ENCODE assay signal across 25 cellular contexts in the genomic region with DNA sequence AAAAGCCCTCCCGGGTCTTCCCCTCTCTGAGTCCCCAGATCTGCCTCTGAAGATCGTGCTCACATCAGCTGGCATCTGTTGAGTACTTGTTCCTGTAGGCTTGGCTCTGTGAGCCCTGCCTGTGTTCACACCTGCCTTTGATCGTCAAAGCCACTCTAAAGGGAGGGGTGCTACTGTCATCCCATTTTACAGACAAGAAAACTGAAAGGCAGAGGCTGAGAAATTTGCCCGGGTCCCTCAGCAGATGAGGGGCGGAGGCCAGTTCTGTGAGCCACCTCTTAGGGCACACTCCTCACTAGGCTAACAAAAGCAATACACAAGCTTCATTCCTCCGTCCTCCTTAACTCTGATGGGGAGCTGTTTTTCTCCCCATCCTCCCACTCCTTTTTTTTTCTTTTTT. TPM values are rescaled to one million over a fixed set of nuclear protein-coding genes. Genes with fewer than 3 reads are reported as not detected.
DNase-seq lines count a peak whose midpoint lies in the region; ATAC-seq, FAIRE-seq and TF ChIP-seq lines count a peak whose summit lies in the region.
"Had no signal": no experiment of that assay in that cellular context is flagged by ENCODE, and none has a peak within 500 bp of the region (broad histone marks: within the 10 kb centered on the region; RNA-seq: fewer than 3 reads in every experiment).

No MANE protein-coding gene starts in this region.

- H2AFZ ChIP-seq in H9 (ENCODE audit: low read length) (no peak overlapping the region), endothelial cell of umbilical vein (ENCODE audit: low read depth, low read length) (no peak overlapping the region)

- H3K9me3 ChIP-seq in H9 (ENCODE audit: control insufficient read depth, low read depth, low read length) (no peaks in the 10 kb centered on the region), SJCRH30 (replicated peaks) (no peaks in the 10 kb centered on the region), endothelial cell of umbilical vein (replicated peaks; ENCODE audit: control insufficient read depth, insufficient read depth, low read length) (no peaks in the 10 kb centered on the region)
- H3K9me3 ChIP-seq: neutrophil, thoracic aorta had no signal

- no peaks in the 10 kb centered on the region for H3K9me1 ChIP-seq in endothelial cell of umbilical vein (replicated peaks; ENCODE audit: control insufficient read depth, extremely low read depth, insufficient read depth, low read length)

- H3K36me3 Mint-ChIP-seq in H9 (ENCODE audit: insufficient read depth in 1 of 3, low read depth in 3 of 3) (no peaks in the 10 kb centered on the region), osteocyte (ENCODE audit: unreplicated experiment) (peaks cover 4% of the 10 kb centered on the region)
- H3K36me3 Mint-ChIP-seq: CD8-positive, alpha-beta memory T cell; stimulated activated naive B cell treated with anti-CD40 and anti-IgM and Interleukin-4, amounts not matched to agents 10 μg/mL and 1 μg/mL and 100 μg/mL, for 72 hours had no signal

- WGBS in H9 (ENCODE audit: extremely low coverage, insufficient read length, low lambda C conversion rate), result no CpG with 5 or more reads among the region's 6 CpGs

- FAIRE-seq in endothelial cell of umbilical vein (lab: Jason Lieb, UNC), result no peak
- FAIRE-seq: small intestine had no signal

- H2BK15ac ChIP-seq in H9 (ENCODE audit: low read depth, low read length), result no peak overlapping the region

- no peak overlapping the region for H2BK12ac ChIP-seq in H9 (ENCODE audit: insufficient read length, low read depth, low read length)

- H2BK20ac ChIP-seq in H9 (ENCODE audit: low read depth, low read length, poor library complexity, severe bottlenecking), result no peak overlapping the region

- H3K79me1 ChIP-seq in H9 (ENCODE audit: insufficient read depth, low read depth, low read length, poor library complexity, severe bottlenecking), result no peaks in the 10 kb centered on the region

- POLR2A ChIA-PET in endothelial cell of umbilical vein (lab: Charles Lee), result interaction anchor here (0.8 kb wide), 1 partner anchor 12 kb away, joined by 4 read pairs; no protein-coding TSS in a partner anchor

- TF ChIP-seq POLR2A in endothelial cell of umbilical vein (IDR thresholded peaks at IDR 0.05; ENCODE audit: low read depth, low read length), result no peak

- H3K9ac ChIP-seq in H9 (ENCODE audit: extremely low read depth, insufficient read length, low read length) (no peak overlapping the region), endothelial cell of umbilical vein (replicated peaks; ENCODE audit: extremely low read depth, insufficient read depth, low read length) (no peak overlapping the region)

- H3K18ac ChIP-seq in H9 (ENCODE audit: insufficient read length, low read depth, low read length), result no peak overlapping the region

- intact Hi-C loops in endothelial cell of umbilical vein (cut with micrococcal nuclease), result no loop called here

- H3K4me3 Mint-ChIP-seq in H9, result 0 out of 5 replicates have a peak overlapping the region, but pooled peaks of 1 of the 2 experiments have one; percentile 7
- peak overlapping the region; percentile 74 for H3K4me3 Mint-ChIP-seq in osteocyte (ENCODE audit: unreplicated experiment)
- H3K4me3 Mint-ChIP-seq: activated naive CD4-positive, alpha-beta T cell treated with anti-CD3 and anti-CD28 coated beads for 36 hours; CD8-positive, alpha-beta memory T cell; HFFc6 had no signal

- TF ChIP-seq CTCF in H9 (conservative IDR thresholded peaks at IDR 0.05), result no peak
- no peak for TF ChIP-seq CTCF in endothelial cell of umbilical vein (IDR thresholded peaks at IDR 0.05; ENCODE audit: extremely low read depth in 1 of 2, insufficient read depth in 1 of 2, low read depth in 1 of 2, low read length in 2 of 2)
- no peak for TF ChIP-seq CTCF in osteocyte (IDR thresholded peaks at IDR 0.05)

- no peak overlapping the region for H3K4ac ChIP-seq in H9 (ENCODE audit: low read depth, low read length)

- ATAC-seq in GM19452 (IDR thresholded peaks at IDR 0.05; ENCODE audit: unreplicated experiment), result no peak

- no peak overlapping the region for H3K56ac ChIP-seq in H9 (ENCODE audit: insufficient read length, low read depth, low read length)

- 0 out of 2 replicates have a peak, but pooled peaks cover 1% of the 10 kb centered on the region for H3K79me2 ChIP-seq in H9 (ENCODE audit: insufficient read depth, low read length)
- no peaks in the 10 kb centered on the region for H3K79me2 ChIP-seq in endothelial cell of umbilical vein (ENCODE audit: control insufficient read depth, insufficient read depth, low read length)

- DNase-seq in H9, result peak; percentile 31
- peak; percentile 44 to 60 for DNase-seq in SJCRH30
- no peak for DNase-seq in endothelial cell of umbilical vein (ENCODE audit: low read depth, low spot score)
- no peak for DNase-seq in osteocyte (ENCODE audit: extremely low spot score, unreplicated experiment)
- DNase-seq in UCSD-AML1 (lab: John Stamatoyannopoulos, UW; ENCODE audit: unreplicated experiment), result no peak
- DNase-seq in midbrain (lab: John Stamatoyannopoulos, UW), result no peak
- DNase-seq: activated naive CD4-positive, alpha-beta T cell treated with anti-CD3 and anti-CD28 coated beads for 36 hours; activated T-cell treated with anti-CD3 and anti-CD28 coated beads, Interleukin-2, amount 50 U/mL, for 1 hour; amniotic stem cell; CD8-positive, alpha-beta memory T cell; cortex of kidney; DMS153; GF-D8; left ventricle myocardium inferior; NCI-H1048; NCI-H2029; NCI-H510A; small intestine; stimulated activated CD4-positive, alpha-beta T cell treated with anti-CD3 and anti-CD28 coated beads, Interleukin-2, amount 100 ng/mL, for 48 hours; stimulated activated naive B cell treated with anti-CD40 and anti-IgM and Interleukin-4, amounts not matched to agents 10 μg/mL and 1 μg/mL and 100 μg/mL, for 72 hours; T-helper 9 cell had no signal

- H3K4me3 ChIP-seq in SJCRH30 (peak overlapping the region; percentile 51), endothelial cell of umbilical vein (replicated peaks in 1 of 3; ENCODE audit: insufficient read depth in 1 of 3, low read depth in 1 of 3, low read length in 3 of 3) (no peak overlapping the region)

- H2BK5ac ChIP-seq in H9 (ENCODE audit: insufficient read length, low read length), result no peak overlapping the region

- H4K20me1 ChIP-seq in H9 (ENCODE audit: control insufficient read depth, insufficient read depth, insufficient read length) (no peaks in the 10 kb centered on the region), endothelial cell of umbilical vein (replicated peaks; ENCODE audit: control insufficient read depth, extremely low read depth, insufficient read depth, low read length) (no peaks in the 10 kb centered on the region)

- H3K14ac ChIP-seq in H9 (ENCODE audit: insufficient read depth, low read length), result no peak overlapping the region

- H3K4me2 ChIP-seq in H9 (ENCODE audit: insufficient read depth, insufficient read length, low read length) (peak overlapping the region; percentile 6), endothelial cell of umbilical vein (ENCODE audit: insufficient read depth, low read length) (no peak overlapping the region)

- H2BK120ac ChIP-seq in H9 (ENCODE audit: low read depth, low read length, poor library complexity, severe bottlenecking), result no peak overlapping the region

- no peaks in the 10 kb centered on the region for H3K36me3 ChIP-seq in SJCRH30
- H3K36me3 ChIP-seq in endothelial cell of umbilical vein (ENCODE audit: control insufficient read depth in 2 of 2, extremely low read depth in 1 of 2, insufficient read depth in 2 of 2, low read length in 2 of 2), result no peaks in the 10 kb centered on the region
- H3K36me3 ChIP-seq: left ventricle myocardium inferior, neutrophil, thoracic aorta had no signal

- H3T11ph ChIP-seq in H9 (ENCODE audit: low read length), result no peak overlapping the region

- no peak overlapping the region for H2AK5ac ChIP-seq in H9 (ENCODE audit: insufficient read length, low read length)

- H3K27ac Mint-ChIP-seq in H9 (peak overlapping the region in 2 of 3 experiments; percentile 69 to 70; a peak in 1 of 7 replicates), osteocyte (ENCODE audit: unreplicated experiment) (no peak overlapping the region)
- H3K27ac Mint-ChIP-seq: activated naive CD4-positive, alpha-beta T cell treated with anti-CD3 and anti-CD28 coated beads for 36 hours; CD8-positive, alpha-beta memory T cell; HFFc6; stimulated activated naive B cell treated with anti-CD40 and anti-IgM and Interleukin-4, amounts not matched to agents 10 μg/mL and 1 μg/mL and 100 μg/mL, for 72 hours had no signal

- H3K23ac ChIP-seq in H9 (ENCODE audit: insufficient read length, low read depth, low read length), result no peak overlapping the region

- peaks cover 12 to 15% of the 10 kb centered on the region in 2 experiments for H3K4me1 Mint-ChIP-seq in H9
- peaks cover 26% of the 10 kb centered on the region for H3K4me1 Mint-ChIP-seq in osteocyte (ENCODE audit: unreplicated experiment)

- no TSS peak for BruUV-seq in endothelial cell of umbilical vein (replicated peaks; lab: Mats Ljungman, UMichigan)

- no peak overlapping the region for H4K5ac ChIP-seq in H9 (ENCODE audit: insufficient read length, low read depth, low read length)

- H4K8ac ChIP-seq in H9 (replicated peaks; ENCODE audit: insufficient read length, low read depth, low read length), result no peak overlapping the region

- H3K4me1 ChIP-seq in H9 (ENCODE audit: insufficient read depth, low read length) (no peaks in the 10 kb centered on the region), SJCRH30 (peaks cover 5% of the 10 kb centered on the region), endothelial cell of umbilical vein (ENCODE audit: control insufficient read depth, extremely low read depth, insufficient read depth, low read length) (no peaks in the 10 kb centered on the region)

- H3K9me3 Mint-ChIP-seq in H9 (no peaks in the 10 kb centered on the region; a peak in 2 of 5 replicates), osteocyte (ENCODE audit: unreplicated experiment) (peaks cover 7% of the 10 kb centered on the region)
- H3K9me3 Mint-ChIP-seq: activated naive CD4-positive, alpha-beta T cell treated with anti-CD3 and anti-CD28 coated beads for 36 hours had no signal

- CTCF ChIA-PET in endothelial cell of umbilical vein (lab: Charles Lee), result interaction anchor here (0.9 to 2.4 kb wide), 8 partner anchors 9 to 441 kb away, joined by 3 to 20 read pairs (median 6); partner anchors contain the start of gene STK32B

- H3K23me2 ChIP-seq in H9 (ENCODE audit: insufficient read length, low read depth, low read length, poor library complexity, severe bottlenecking), result no peaks in the 10 kb centered on the region

- H3K27me3 ChIP-seq in H9 (ENCODE audit: insufficient read depth, low read length), result peaks cover 6% of the 10 kb centered on the region; the same call in 1 of the 2 replicates
- no peaks in the 10 kb centered on the region for H3K27me3 ChIP-seq in SJCRH30
- H3K27me3 ChIP-seq in endothelial cell of umbilical vein (ENCODE audit: control insufficient read depth in 2 of 2, insufficient read depth in 2 of 2, low read length in 2 of 2), result peaks cover 6 to 20% of the 10 kb centered on the region in 2 experiments

- H3K27me3 Mint-ChIP-seq in H9 (ENCODE audit: low read depth) (peaks cover 33% of the 10 kb centered on the region), osteocyte (ENCODE audit: unreplicated experiment) (peaks cover 4% of the 10 kb centered on the region)

- no peak overlapping the region for H4K91ac ChIP-seq in H9 (ENCODE audit: insufficient read length, low read depth, low read length)

- H3K27ac ChIP-seq in H9 (ENCODE audit: insufficient read length, low read depth, low read length) (no peak overlapping the region), SJCRH30 (no peak overlapping the region), endothelial cell of umbilical vein (ENCODE audit: insufficient read depth, low read depth, low read length) (no peak overlapping the region)
- H3K27ac ChIP-seq: left ventricle myocardium inferior, neutrophil, thoracic aorta had no signal

- dilution Hi-C loops in endothelial cell of umbilical vein (cut with MboI; ENCODE audit: extremely low pct_ligation_motif_present, low sequenced_read_pairs), result no loop called here

RNA-seq across cellular contexts. Expression of gene CYTL1, which starts 0.7 kb away (rescaled TPM):
- total RNA-seq in H9 (2021) (1.4 and 1.7 TPM in 2 replicates), endothelial cell of umbilical vein (4.0 and 29.8 TPM in 2 replicates), osteocyte (82.4 and 86.8 TPM in 2 replicates)
- 6.6 and 8.1 TPM in 2 replicates for total RNA-seq in SJCRH30 (2014; rRNA removed; shearing (Covaris generic))
- 36.8 and 38.0 TPM in 2 replicates for polyA plus RNA-seq in endothelial cell of umbilical vein
- 45.3 and 50.6 TPM in 2 replicates for polyA plus RNA-seq in endothelial cell of umbilical vein (2011; cell fraction: cytosol; rRNA removed)
- polyA plus RNA-seq in endothelial cell of umbilical vein (2011; cell fraction: nucleus; rRNA removed), result 18.1 and 22.6 TPM in 2 replicates
- 18.5 and 49.4 TPM in 2 replicates for polyA plus RNA-seq in endothelial cell of umbilical vein (2012)
- polyA minus RNA-seq in endothelial cell of umbilical vein, result 8.4 and 15.2 TPM in 2 replicates
- not detected for polyA minus RNA-seq in endothelial cell of umbilical vein (2011; cell fraction: cytosol; rRNA and poly(A)+ RNA removed)
- 1.5 and 5.3 TPM in 2 replicates for polyA minus RNA-seq in endothelial cell of umbilical vein (2011; cell fraction: nucleus; rRNA and poly(A)+ RNA removed)
- total RNA-seq: activated naive CD4-positive, alpha-beta T cell treated with anti-CD3 and anti-CD28 coated beads for 36 hours; CD8-positive, alpha-beta memory T cell; HFFc6 had no signal

RNA-seq across cellular contexts. Expression of gene STK32B, which starts 32.7 kb away (rescaled TPM):
- total RNA-seq in H9 (2021) (1.0 and 1.3 TPM in 2 replicates), endothelial cell of umbilical vein (7.8 and 12.4 TPM in 2 replicates), osteocyte (44.3 and 46.9 TPM in 2 replicates)
- 0.10 and 0.20 TPM in 2 replicates for total RNA-seq in SJCRH30 (2014; rRNA removed; shearing (Covaris generic))
- polyA plus RNA-seq in endothelial cell of umbilical vein, result 5.6 and 6.1 TPM in 2 replicates
- 6.0 and 6.5 TPM in 2 replicates for polyA plus RNA-seq in endothelial cell of umbilical vein (2011; cell fraction: cytosol; rRNA removed)
- 11.3 and 14.6 TPM in 2 replicates for polyA plus RNA-seq in endothelial cell of umbilical vein (2011; cell fraction: nucleus; rRNA removed)
- 2.3 and 7.0 TPM in 2 replicates for polyA plus RNA-seq in endothelial cell of umbilical vein (2012)
- polyA minus RNA-seq in endothelial cell of umbilical vein, result 7.2 and 8.3 TPM in 2 replicates
- not detected for polyA minus RNA-seq in endothelial cell of umbilical vein (2011; cell fraction: cytosol; rRNA and poly(A)+ RNA removed)
- polyA minus RNA-seq in endothelial cell of umbilical vein (2011; cell fraction: nucleus; rRNA and poly(A)+ RNA removed), result 8.3 and 8.4 TPM in 2 replicates
- total RNA-seq: activated naive CD4-positive, alpha-beta T cell treated with anti-CD3 and anti-CD28 coated beads for 36 hours; CD8-positive, alpha-beta memory T cell had no signal
- polyA plus RNA-seq: CD8-positive, alpha-beta memory T cell had no signal

Comparison
In these comparisons a context has a peak if more than half of its experiments do, and no peak if none do; other contexts are left out.
1. DNase-seq: peak in H9 (single experiment) and SJCRH30 (2 of 2); none in endothelial cell of umbilical vein (single experiment), osteocyte (single experiment), UCSD-AML1 (single experiment) and midbrain (single experiment).